12 cellular contexts compared by ENCODE assay signal in the genomic region with DNA sequence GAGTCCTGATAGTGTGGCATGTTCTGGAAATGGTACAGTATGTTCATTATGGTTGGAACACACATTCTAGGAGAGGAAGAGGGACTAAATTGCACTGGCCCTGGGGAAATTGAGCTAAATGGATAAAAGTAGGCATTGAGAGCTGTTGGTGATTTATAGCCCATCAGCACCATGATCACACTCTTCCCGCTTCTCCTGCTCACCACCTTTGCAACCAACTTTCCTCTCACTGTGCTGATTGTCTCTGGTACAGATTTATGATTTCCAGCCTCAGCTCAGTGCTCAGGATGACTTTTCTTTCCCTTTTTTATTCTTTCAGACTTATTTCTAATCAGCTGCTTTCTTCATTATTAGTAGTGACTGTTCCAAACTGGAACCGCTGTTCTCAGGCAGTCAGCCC. TPM values are rescaled to one million over a fixed set of nuclear protein-coding genes. Genes with fewer than 3 reads are reported as not detected.
DNase-seq lines count a peak whose midpoint lies in the region; ATAC-seq and TF ChIP-seq lines count a peak whose summit lies in the region.
"Had no signal": no experiment of that assay in that cellular context is flagged by ENCODE, and none has a peak within 500 bp of the region (broad histone marks: within the 10 kb centered on the region; RNA-seq: fewer than 3 reads in every experiment).

No MANE protein-coding gene starts in this region.

- POLR2A ChIA-PET in HEK293T (lab: Yijun Ruan, JAX) = no interaction called here

- H3K27ac Mint-ChIP-seq in mesothelial cell of epicardium = peak overlapping the region; percentile 3
- H3K27ac Mint-ChIP-seq: B cell had no signal

- TF ChIP-seq CTCF in BE2C (IDR thresholded peaks at IDR 0.05; ENCODE audit: low read depth, low read length) = no peak
- TF ChIP-seq CTCF in mesothelial cell of epicardium (IDR thresholded peaks at IDR 0.05; ENCODE audit: unreplicated experiment) = no peak

- no peak for ATAC-seq in GM21576 (IDR thresholded peaks at IDR 0.05; ENCODE audit: unreplicated experiment)

- DNase-seq in BE2C (no peak), HEK293T (ENCODE audit: extremely low spot score) (no peak), SK-N-DZ (ENCODE audit: low spot score) (peak; percentile 40), mesothelial cell of epicardium (ENCODE audit: low spot score in 2 of 2, unreplicated experiment in 2 of 2) (no peak), NCI-H2107 (lab: John Stamatoyannopoulos, UW) (no peak), inferior parietal cortex (ENCODE audit: extremely low spot score) (no peak), MG63 (no peak)
- DNase-seq: ACHN; CD4-positive, alpha-beta memory T cell; DMS79 had no signal

- H3K9me3 ChIP-seq in BE2C (no peaks in the 10 kb centered on the region), MG63 (no peaks in the 10 kb centered on the region)

- H3K27me3 Mint-ChIP-seq in mesothelial cell of epicardium (ENCODE audit: low read depth) = no peaks in the 10 kb centered on the region
- H3K27me3 Mint-ChIP-seq: B cell; CD4-positive, alpha-beta memory T cell had no signal

- H3K4me3 Mint-ChIP-seq in mesothelial cell of epicardium = no peak overlapping the region
- H3K4me3 Mint-ChIP-seq: B cell; CD4-positive, alpha-beta memory T cell had no signal

- no peaks in the 10 kb centered on the region for H3K36me3 Mint-ChIP-seq in mesothelial cell of epicardium

- peaks cover 33% of the 10 kb centered on the region for H3K4me1 Mint-ChIP-seq in mesothelial cell of epicardium

- H3K36me3 ChIP-seq in BE2C (no peaks in the 10 kb centered on the region), MG63 (no peaks in the 10 kb centered on the region)

- H3K4me3 ChIP-seq in BE2C (ENCODE audit: low read depth, low read length) (peak overlapping the region; percentile 36), MG63 (no peak overlapping the region)

- no peaks in the 10 kb centered on the region for H3K9me3 Mint-ChIP-seq in mesothelial cell of epicardium
- H3K9me3 Mint-ChIP-seq: CD4-positive, alpha-beta memory T cell had no signal

- no peaks in the 10 kb centered on the region for H3K27me3 ChIP-seq in BE2C
- no peaks in the 10 kb centered on the region for H3K27me3 ChIP-seq in MG63

- H3K4me1 ChIP-seq in BE2C = peaks cover 34% of the 10 kb centered on the region

- CTCF ChIA-PET in HEK293T (lab: Yijun Ruan, JAX) = no interaction called here

TF ChIP-seq in HEK293T, 16 proteins besides CTCF, POLR2A, EP300 and RAD21:
- TF ChIP-seq CTBP1 (IDR thresholded peaks at IDR 0.05; ENCODE audit: borderline replicate concordance) (no peak), TARDBP (IDR thresholded peaks at IDR 0.05) (no peak)
- TF ChIP-seq, protein P1, sequence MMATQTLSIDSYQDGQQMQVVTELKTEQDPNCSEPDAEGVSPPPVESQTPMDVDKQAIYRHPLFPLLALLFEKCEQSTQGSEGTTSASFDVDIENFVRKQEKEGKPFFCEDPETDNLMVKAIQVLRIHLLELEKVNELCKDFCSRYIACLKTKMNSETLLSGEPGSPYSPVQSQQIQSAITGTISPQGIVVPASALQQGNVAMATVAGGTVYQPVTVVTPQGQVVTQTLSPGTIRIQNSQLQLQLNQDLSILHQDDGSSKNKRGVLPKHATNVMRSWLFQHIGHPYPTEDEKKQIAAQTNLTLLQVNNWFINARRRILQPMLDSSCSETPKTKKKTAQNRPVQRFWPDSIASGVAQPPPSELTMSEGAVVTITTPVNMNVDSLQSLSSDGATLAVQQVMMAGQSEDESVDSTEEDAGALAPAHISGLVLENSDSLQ (IDR thresholded peaks at IDR 0.05) = peak; percentile 52
TF ChIP-seq in HEK293T: peak in this region for 1.

RNA-seq across cellular contexts. Expression of a gene that starts 51.3 kb away (rescaled TPM):
- 38.3 TPM for polyA plus RNA-seq in BE2C (2012; ENCODE audit: insufficient read depth, insufficient read length, low read depth)
- 119 and 137 TPM in 2 replicates for polyA plus RNA-seq in SK-N-DZ (2014; cell fraction: cytosol; rRNA removed)
- polyA plus RNA-seq in SK-N-DZ (2014; cell fraction: nucleus; rRNA removed) = 111 and 157 TPM in 2 replicates
- total RNA-seq in mesothelial cell of epicardium = 20.5 to 22.9 TPM (median 22.2 TPM) in 3 replicates
- total RNA-seq in MG63 (2014; rRNA removed; shearing (Covaris generic); ENCODE audit: low replicate concordance) = 55.7 and 81.5 TPM in 2 replicates
